12 cellular contexts compared by ENCODE assay signal in genomic region chr1:226402615-226403521, GRCh38. TPM values are rescaled to one million over a fixed set of nuclear protein-coding genes. Genes with fewer than 3 reads are reported as not detected.
DNase-seq lines count a peak whose midpoint lies in the region; ATAC-seq and TF ChIP-seq lines count a peak whose summit lies in the region.
"Had no signal": no experiment of that assay in that cellular context is flagged by ENCODE, and none has a peak within 500 bp of the region (broad histone marks: within the 10 kb centered on the region; RNA-seq: fewer than 3 reads in every experiment).

No MANE protein-coding gene starts in this region.

- H3K36me3 Mint-ChIP-seq in activated CD4-positive, alpha-beta T cell treated with anti-CD3 and anti-CD28 coated beads, Interleukin-2, amount 10 ng/mL, durations not matched to agents 7 days and 5 days (ENCODE audit: low read depth): peaks cover 47% of the 10 kb centered on the region
- H3K36me3 Mint-ChIP-seq in WTC11: peaks cover 49% of the 10 kb centered on the region

- H3K4me1 Mint-ChIP-seq in activated CD4-positive, alpha-beta T cell treated with anti-CD3 and anti-CD28 coated beads, Interleukin-2, amount 10 ng/mL, durations not matched to agents 7 days and 5 days: peaks cover 47% of the 10 kb centered on the region
- peaks cover 60% of the 10 kb centered on the region for H3K4me1 Mint-ChIP-seq in WTC11

- H3K27me3 Mint-ChIP-seq in activated CD4-positive, alpha-beta T cell treated with anti-CD3 and anti-CD28 coated beads, Interleukin-2, amount 10 ng/mL, durations not matched to agents 7 days and 5 days: no peaks in the 10 kb centered on the region
- H3K27me3 Mint-ChIP-seq in WTC11 (ENCODE audit: low read depth): no peaks in the 10 kb centered on the region
- H3K27me3 Mint-ChIP-seq: activated CD4-positive, alpha-beta T cell treated with anti-CD3 and anti-CD28 coated beads, Interleukin-2, amount 10 ng/mL, durations not matched to agents 24 days and 14 days had no signal

- ATAC-seq in WTC11: no peak
- ATAC-seq: upper lobe of right lung had no signal

- no peak overlapping the region for H3K9ac ChIP-seq in skeletal muscle satellite cell (ENCODE audit: low read depth, low read length)

- H3K27ac Mint-ChIP-seq in activated CD4-positive, alpha-beta T cell treated with anti-CD3 and anti-CD28 coated beads, Interleukin-2, amount 10 ng/mL, durations not matched to agents 7 days and 5 days: peak overlapping the region; percentile 54
- peak overlapping the region; percentile 99 for H3K27ac Mint-ChIP-seq in WTC11

- peak overlapping the region; percentile 85 for H3K27ac ChIP-seq in layer of hippocampus (ENCODE audit: low read depth, low read length)
- H3K27ac ChIP-seq: upper lobe of right lung had no signal

- no peak for DNase-seq in activated CD4-positive, alpha-beta T cell treated with anti-CD3 and anti-CD28 coated beads, Interleukin-2, amount 10 ng/mL, durations not matched to agents 7 days and 5 days
- no peak for DNase-seq in activated CD4-positive, alpha-beta T cell treated with anti-CD3 and anti-CD28 coated beads for 48 hours
- DNase-seq in WTC11 (ENCODE audit: low spot score) (no peak), DMS79 treated with DMSO at 0.1 percent for 48 hours (lab: John Stamatoyannopoulos, UW) (no peak)
- DNase-seq in central memory CD4-positive, alpha-beta T cell: no peak
- DNase-seq in activated CD4-positive, alpha-beta T cell treated with anti-CD3 and anti-CD28 coated beads, Interleukin-2, amount 50 U/mL, for 4 hours: no peak
- DNase-seq: activated CD4-positive, alpha-beta T cell treated with anti-CD3 and anti-CD28 coated beads, Interleukin-2, amount 10 ng/mL, durations not matched to agents 24 days and 14 days; NCI-H187; upper lobe of right lung had no signal

- peaks cover 28% of the 10 kb centered on the region for H3K36me3 ChIP-seq in skeletal muscle satellite cell (ENCODE audit: insufficient read depth, low read length)

- POLR2A ChIA-PET in activated CD4-positive, alpha-beta T cell treated with anti-CD3 and anti-CD28 coated beads, Interleukin-2, amount 10 ng/mL, durations not matched to agents 7 days and 5 days (lab: Charles Lee): no interaction called here
- POLR2A ChIA-PET in WTC11 (lab: Charles Lee): no interaction called here

- no peaks in the 10 kb centered on the region for H3K9me3 ChIP-seq in skeletal muscle satellite cell (replicated peaks; ENCODE audit: low read length)
- H3K9me3 ChIP-seq: upper lobe of right lung had no signal

- peaks cover 42% of the 10 kb centered on the region for H3K4me1 ChIP-seq in skeletal muscle satellite cell (ENCODE audit: control insufficient read depth, insufficient read depth, low read length)

- H3K27me3 ChIP-seq in layer of hippocampus (ENCODE audit: control insufficient read depth, insufficient read depth, low read length): no peaks in the 10 kb centered on the region
- no peaks in the 10 kb centered on the region for H3K27me3 ChIP-seq in skeletal muscle satellite cell (ENCODE audit: control insufficient read depth, insufficient read depth, low read length)
- H3K27me3 ChIP-seq: upper lobe of right lung had no signal

- no peaks in the 10 kb centered on the region for H3K9me3 Mint-ChIP-seq in activated CD4-positive, alpha-beta T cell treated with anti-CD3 and anti-CD28 coated beads, Interleukin-2, amount 10 ng/mL, durations not matched to agents 7 days and 5 days
- no peaks in the 10 kb centered on the region for H3K9me3 Mint-ChIP-seq in WTC11
- H3K9me3 Mint-ChIP-seq: activated CD4-positive, alpha-beta T cell treated with anti-CD3 and anti-CD28 coated beads, Interleukin-2, amount 10 ng/mL, durations not matched to agents 24 days and 14 days had no signal

- no peak overlapping the region for H3K4me3 ChIP-seq in skeletal muscle satellite cell (ENCODE audit: low read length)
- H3K4me3 ChIP-seq: smooth muscle cell, upper lobe of right lung had no signal

- no peak overlapping the region for H3K4me3 Mint-ChIP-seq in activated CD4-positive, alpha-beta T cell treated with anti-CD3 and anti-CD28 coated beads, Interleukin-2, amount 10 ng/mL, durations not matched to agents 7 days and 5 days
- peak overlapping the region; percentile 99 for H3K4me3 Mint-ChIP-seq in WTC11

- no peak for TF ChIP-seq CTCF in WTC11 (IDR thresholded peaks at IDR 0.05)

- CTCF ChIA-PET in activated CD4-positive, alpha-beta T cell treated with anti-CD3 and anti-CD28 coated beads, Interleukin-2, amount 10 ng/mL, durations not matched to agents 7 days and 5 days (lab: Charles Lee): interaction anchor here (1.1 to 1.4 kb wide), 2 partner anchors 13 to 206 kb away, joined by 3 to 4 read pairs; no protein-coding TSS in a partner anchor
- CTCF ChIA-PET in WTC11 (lab: Charles Lee): interaction anchor here (0.5 to 3.3 kb wide), 6 partner anchors 22 to 206 kb away, joined by 4 to 27 read pairs (median 6); partner anchors contain the start of gene STUM

- peak overlapping the region; percentile 93 for H3K4me2 ChIP-seq in skeletal muscle satellite cell (ENCODE audit: low read length)
- H3K4me2 ChIP-seq: smooth muscle cell had no signal

TF ChIP-seq in WTC11, 78 proteins besides CTCF, POLR2A, EP300 and RAD21 (continues in another document):
- no peak for TF ChIP-seq RORB (CRISPR knock-in tag; IDR thresholded peaks at IDR 0.05)
- TF ChIP-seq KAT7 (CRISPR knock-in tag; IDR thresholded peaks at IDR 0.05; ENCODE audit: borderline replicate concordance): no peak
- TF ChIP-seq RELA (CRISPR knock-in tag; IDR thresholded peaks at IDR 0.05; ENCODE audit: borderline replicate concordance): no peak
- TF ChIP-seq, protein P1, sequence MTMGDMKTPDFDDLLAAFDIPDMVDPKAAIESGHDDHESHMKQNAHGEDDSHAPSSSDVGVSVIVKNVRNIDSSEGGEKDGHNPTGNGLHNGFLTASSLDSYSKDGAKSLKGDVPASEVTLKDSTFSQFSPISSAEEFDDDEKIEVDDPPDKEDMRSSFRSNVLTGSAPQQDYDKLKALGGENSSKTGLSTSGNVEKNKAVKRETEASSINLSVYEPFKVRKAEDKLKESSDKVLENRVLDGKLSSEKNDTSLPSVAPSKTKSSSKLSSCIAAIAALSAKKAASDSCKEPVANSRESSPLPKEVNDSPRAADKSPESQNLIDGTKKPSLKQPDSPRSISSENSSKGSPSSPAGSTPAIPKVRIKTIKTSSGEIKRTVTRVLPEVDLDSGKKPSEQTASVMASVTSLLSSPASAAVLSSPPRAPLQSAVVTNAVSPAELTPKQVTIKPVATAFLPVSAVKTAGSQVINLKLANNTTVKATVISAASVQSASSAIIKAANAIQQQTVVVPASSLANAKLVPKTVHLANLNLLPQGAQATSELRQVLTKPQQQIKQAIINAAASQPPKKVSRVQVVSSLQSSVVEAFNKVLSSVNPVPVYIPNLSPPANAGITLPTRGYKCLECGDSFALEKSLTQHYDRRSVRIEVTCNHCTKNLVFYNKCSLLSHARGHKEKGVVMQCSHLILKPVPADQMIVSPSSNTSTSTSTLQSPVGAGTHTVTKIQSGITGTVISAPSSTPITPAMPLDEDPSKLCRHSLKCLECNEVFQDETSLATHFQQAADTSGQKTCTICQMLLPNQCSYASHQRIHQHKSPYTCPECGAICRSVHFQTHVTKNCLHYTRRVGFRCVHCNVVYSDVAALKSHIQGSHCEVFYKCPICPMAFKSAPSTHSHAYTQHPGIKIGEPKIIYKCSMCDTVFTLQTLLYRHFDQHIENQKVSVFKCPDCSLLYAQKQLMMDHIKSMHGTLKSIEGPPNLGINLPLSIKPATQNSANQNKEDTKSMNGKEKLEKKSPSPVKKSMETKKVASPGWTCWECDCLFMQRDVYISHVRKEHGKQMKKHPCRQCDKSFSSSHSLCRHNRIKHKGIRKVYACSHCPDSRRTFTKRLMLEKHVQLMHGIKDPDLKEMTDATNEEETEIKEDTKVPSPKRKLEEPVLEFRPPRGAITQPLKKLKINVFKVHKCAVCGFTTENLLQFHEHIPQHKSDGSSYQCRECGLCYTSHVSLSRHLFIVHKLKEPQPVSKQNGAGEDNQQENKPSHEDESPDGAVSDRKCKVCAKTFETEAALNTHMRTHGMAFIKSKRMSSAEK (CRISPR knock-in tag; IDR thresholded peaks at IDR 0.05; ENCODE audit: borderline replicate concordance): no peak
- no peak for TF ChIP-seq PRRX2 (CRISPR knock-in tag; IDR thresholded peaks at IDR 0.05)
- TF ChIP-seq ELF4 (CRISPR knock-in tag; IDR thresholded peaks at IDR 0.05; ENCODE audit: low read depth): no peak
- TF ChIP-seq ETV6 (CRISPR knock-in tag; IDR thresholded peaks at IDR 0.05): no peak
- TF ChIP-seq, protein P2, sequence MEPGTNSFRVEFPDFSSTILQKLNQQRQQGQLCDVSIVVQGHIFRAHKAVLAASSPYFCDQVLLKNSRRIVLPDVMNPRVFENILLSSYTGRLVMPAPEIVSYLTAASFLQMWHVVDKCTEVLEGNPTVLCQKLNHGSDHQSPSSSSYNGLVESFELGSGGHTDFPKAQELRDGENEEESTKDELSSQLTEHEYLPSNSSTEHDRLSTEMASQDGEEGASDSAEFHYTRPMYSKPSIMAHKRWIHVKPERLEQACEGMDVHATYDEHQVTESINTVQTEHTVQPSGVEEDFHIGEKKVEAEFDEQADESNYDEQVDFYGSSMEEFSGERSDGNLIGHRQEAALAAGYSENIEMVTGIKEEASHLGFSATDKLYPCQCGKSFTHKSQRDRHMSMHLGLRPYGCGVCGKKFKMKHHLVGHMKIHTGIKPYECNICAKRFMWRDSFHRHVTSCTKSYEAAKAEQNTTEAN (CRISPR knock-in tag; IDR thresholded peaks at IDR 0.05): no peak
- TF ChIP-seq SMAD4 (CRISPR knock-in tag; IDR thresholded peaks at IDR 0.05): no peak
- TF ChIP-seq NR2C2 (CRISPR knock-in tag; IDR thresholded peaks at IDR 0.05): no peak
- TF ChIP-seq, protein P3, sequence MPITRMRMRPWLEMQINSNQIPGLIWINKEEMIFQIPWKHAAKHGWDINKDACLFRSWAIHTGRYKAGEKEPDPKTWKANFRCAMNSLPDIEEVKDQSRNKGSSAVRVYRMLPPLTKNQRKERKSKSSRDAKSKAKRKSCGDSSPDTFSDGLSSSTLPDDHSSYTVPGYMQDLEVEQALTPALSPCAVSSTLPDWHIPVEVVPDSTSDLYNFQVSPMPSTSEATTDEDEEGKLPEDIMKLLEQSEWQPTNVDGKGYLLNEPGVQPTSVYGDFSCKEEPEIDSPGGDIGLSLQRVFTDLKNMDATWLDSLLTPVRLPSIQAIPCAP (CRISPR knock-in tag; IDR thresholded peaks at IDR 0.05): no peak
- TF ChIP-seq HMGA2 (CRISPR knock-in tag; IDR thresholded peaks at IDR 0.05): no peak

RNA-seq across cellular contexts. Expression of gene PARP1, which starts 5.0 kb away (rescaled TPM):
- 100 to 1,000 TPM; 167 to 187 TPM for total RNA-seq in activated CD4-positive, alpha-beta T cell treated with anti-CD3 and anti-CD28 coated beads, Interleukin-2, amount 10 ng/mL, durations not matched to agents 7 days and 5 days
- 366 to 376 TPM (median 371 TPM) in 3 replicates for total RNA-seq in WTC11 (2021)
- 71.0 and 80.8 TPM in 2 replicates for total RNA-seq in skeletal muscle satellite cell (2012; rRNA removed)
